In the genomic region with DNA sequence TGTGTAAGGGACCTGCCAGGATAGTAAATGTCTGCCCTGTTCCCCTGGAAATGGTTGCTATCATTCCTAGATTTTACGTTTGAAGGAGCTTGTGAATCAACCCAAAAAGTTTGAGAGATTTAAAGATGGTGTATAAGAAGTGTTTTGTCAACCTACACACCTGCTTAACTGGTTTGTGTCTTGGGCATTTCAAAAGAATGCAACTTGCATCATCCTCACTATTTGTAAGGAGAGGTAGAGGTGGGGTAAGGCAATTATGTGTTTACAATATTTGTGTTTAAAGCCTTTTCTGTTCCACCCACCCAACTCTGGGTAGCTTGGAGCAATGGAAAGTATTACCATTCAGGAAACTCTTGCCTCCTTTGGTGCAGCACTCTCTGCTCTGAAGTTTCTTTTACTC, we compare ENCODE assay signal across 1 cellular context.
TF ChIP-seq lines count a peak whose summit lies in the region.

No MANE protein-coding gene starts in this region.

TF ChIP-seq in H1, 55 proteins besides CTCF, POLR2A, EP300 and RAD21 (continued from another document):
- TF ChIP-seq JUND (IDR thresholded peaks at IDR 0.05; ENCODE audit: low read length) = no peak
- no peak for TF ChIP-seq PHF8 (conservative IDR thresholded peaks at IDR 0.05; ENCODE audit: low read depth, low read length)
- no peak for TF ChIP-seq GTF2F1 (IDR thresholded peaks at IDR 0.05; ENCODE audit: borderline replicate concordance, low read depth, low read length)
